ENCODE assay signal across 10 cellular contexts in the genomic region with DNA sequence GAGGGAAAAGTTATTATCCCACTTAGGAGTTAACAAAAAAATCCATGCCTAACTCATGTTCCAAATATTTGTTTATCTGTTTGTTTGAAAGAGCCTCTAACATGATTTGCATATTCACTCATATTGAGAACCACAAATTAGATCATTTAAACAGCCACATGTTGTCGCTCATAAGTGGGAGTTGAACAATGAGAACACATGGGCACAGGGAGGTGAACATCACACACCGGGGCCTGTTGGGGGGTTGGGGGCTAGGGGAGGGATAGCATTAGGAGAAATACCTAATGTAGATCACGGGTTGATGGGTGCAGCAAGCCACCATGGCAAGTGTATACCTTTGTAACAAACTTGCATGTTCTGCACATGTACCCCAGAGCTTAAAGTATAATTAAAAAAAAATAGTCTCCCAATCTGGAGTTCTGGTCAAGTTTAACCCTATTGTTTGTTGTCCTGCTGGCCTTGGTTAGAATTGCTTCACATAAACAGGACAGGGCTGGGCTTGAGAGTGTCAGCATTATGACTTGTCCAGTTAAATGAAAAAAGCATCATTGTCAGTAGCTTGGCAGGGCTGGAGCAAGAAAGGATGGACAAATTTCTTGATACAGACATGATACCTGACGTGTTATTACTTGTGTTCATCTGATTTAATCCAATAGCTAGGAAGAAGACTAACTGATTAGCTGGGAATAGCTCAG. TPM values are rescaled to one million over a fixed set of nuclear protein-coding genes. Genes with fewer than 3 reads are reported as not detected.
DNase-seq lines count a peak whose midpoint lies in the region; ATAC-seq and TF ChIP-seq lines count a peak whose summit lies in the region.
"Had no signal": no experiment of that assay in that cellular context is flagged by ENCODE, and none has a peak within 500 bp of the region (broad histone marks: within the 10 kb centered on the region; RNA-seq: fewer than 3 reads in every experiment).

No MANE protein-coding gene starts in this region.

- no peak overlapping the region for H3K9ac ChIP-seq in OCI-LY3 (ENCODE audit: low read length)
- peak overlapping the region in 1 of 2 donors; percentile 11 for H3K9ac ChIP-seq in liver (ENCODE audit: low read depth in 1 of 2, low read length in 2 of 2)

- no peaks in the 10 kb centered on the region for H3K27me3 ChIP-seq in OCI-LY3 (ENCODE audit: low read depth, low read length)
- H3K27me3 ChIP-seq in liver (ENCODE audit: control insufficient read depth in 4 of 4, insufficient read depth in 4 of 4, low read length in 3 of 4), result no peaks in the 10 kb centered on the region
- H3K27me3 ChIP-seq in brain microvascular endothelial cell (replicated peaks), result no peaks in the 10 kb centered on the region

- TF ChIP-seq CTCF in GM12865 (IDR thresholded peaks at IDR 0.05; ENCODE audit: insufficient read depth, low read depth, low read length, missing control alignments), result no peak
- no peak for TF ChIP-seq CTCF in OCI-LY3 (IDR thresholded peaks at IDR 0.05; ENCODE audit: low read depth, low read length)
- no peak for TF ChIP-seq CTCF in liver (IDR thresholded peaks at IDR 0.05; ENCODE audit: low read depth, low read length, missing input control)
- TF ChIP-seq CTCF in brain microvascular endothelial cell (IDR thresholded peaks at IDR 0.05; ENCODE audit: low read depth, low read length, missing control alignments), result no peak

- no peak overlapping the region for H3K4me3 ChIP-seq in GM12865 (ENCODE audit: low read depth, low read length)
- peak overlapping the region; percentile 14; the same call in 1 of the 2 replicates for H3K4me3 ChIP-seq in OCI-LY3 (ENCODE audit: low read length)
- no peak overlapping the region for H3K4me3 ChIP-seq in liver (ENCODE audit: low read depth in 1 of 3, low read length in 3 of 3)
- H3K4me3 ChIP-seq in brain microvascular endothelial cell (ENCODE audit: low read depth, low read length), result no peak overlapping the region
- H3K4me3 ChIP-seq: thoracic aorta had no signal

- H3K4me2 ChIP-seq in OCI-LY3 (ENCODE audit: low read length), result peak overlapping the region; percentile 41

- H3K36me3 ChIP-seq in OCI-LY3 (replicated peaks; ENCODE audit: low read depth, low read length), result no peaks in the 10 kb centered on the region
- H3K36me3 ChIP-seq in liver (ENCODE audit: control insufficient read depth in 4 of 4, insufficient read depth in 3 of 4, low read depth in 1 of 4, low read length in 3 of 4), result no peaks in the 10 kb centered on the region
- no peaks in the 10 kb centered on the region for H3K36me3 ChIP-seq in brain microvascular endothelial cell (replicated peaks)
- H3K36me3 ChIP-seq: thoracic aorta had no signal

- no peaks in the 10 kb centered on the region for H3K79me2 ChIP-seq in OCI-LY3 (ENCODE audit: low read length)

- TF ChIP-seq RAD21 in liver (IDR thresholded peaks at IDR 0.05), result no peak

- no peak overlapping the region for H3K27ac ChIP-seq in OCI-LY3 (ENCODE audit: low read length)
- H3K27ac ChIP-seq in liver (ENCODE audit: low read depth in 1 of 2, low read length in 2 of 2), result peak overlapping the region; percentile 78 to 80
- H3K27ac ChIP-seq in brain microvascular endothelial cell, result no peak overlapping the region
- H3K27ac ChIP-seq: thoracic aorta had no signal

- in situ Hi-C loops in brain microvascular endothelial cell (cut with HindIII; ENCODE audit: low pct_ligation_motif_present, low sequenced_read_pairs), result no loop called here

- ATAC-seq in GM21723 (IDR thresholded peaks at IDR 0.05; ENCODE audit: unreplicated experiment), result peak; percentile 15

- H4K20me1 ChIP-seq in OCI-LY3 (ENCODE audit: insufficient read depth, low read length), result no peaks in the 10 kb centered on the region

- H3K9me3 ChIP-seq in OCI-LY3 (ENCODE audit: insufficient read depth, low read length) (no peaks in the 10 kb centered on the region), liver (ENCODE audit: control insufficient read depth in 4 of 4, low read length in 3 of 4) (no peaks in the 10 kb centered on the region)
- H3K9me3 ChIP-seq: thoracic aorta had no signal

- H3K4me1 ChIP-seq in OCI-LY3 (ENCODE audit: low read length) (peaks cover 8% of the 10 kb centered on the region), liver (ENCODE audit: control insufficient read depth in 4 of 4, insufficient read depth in 4 of 4, low read length in 3 of 4) (peaks cover 2 to 21% (median 11%) of the 10 kb centered on the region in 4 donors)

- peak overlapping the region; percentile 79 for H2AFZ ChIP-seq in OCI-LY3 (ENCODE audit: low read depth, low read length)

- WGBS in liver, result 84% methylated on average over 4 of the region's 4 CpGs

- DNase-seq in GM12865 (ENCODE audit: low read depth), result peak; percentile 14
- DNase-seq in NCI-H2171 treated with DMSO at 0.1 percent for 48 hours (lab: John Stamatoyannopoulos, UW), result no peak
- no peak for DNase-seq in HPDE6-E6E7 (ENCODE audit: extremely low spot score)
- no peak for DNase-seq in brain microvascular endothelial cell
- DNase-seq in activated gamma-delta T cell (lab: John Stamatoyannopoulos, UW), result no peak
- DNase-seq: HFFc6 had no signal

TF ChIP-seq in liver, 16 proteins besides CTCF, POLR2A, EP300 and RAD21:
- TF ChIP-seq HNF4A (conservative IDR thresholded peaks at IDR 0.05), result no peak
- TF ChIP-seq GABPA (IDR thresholded peaks at IDR 0.05 in 1 of 2, conservative IDR thresholded peaks at IDR 0.05 in 1 of 2), result no peak
- no peak for TF ChIP-seq SP1 (IDR thresholded peaks at IDR 0.05)
- TF ChIP-seq, protein P1, sequence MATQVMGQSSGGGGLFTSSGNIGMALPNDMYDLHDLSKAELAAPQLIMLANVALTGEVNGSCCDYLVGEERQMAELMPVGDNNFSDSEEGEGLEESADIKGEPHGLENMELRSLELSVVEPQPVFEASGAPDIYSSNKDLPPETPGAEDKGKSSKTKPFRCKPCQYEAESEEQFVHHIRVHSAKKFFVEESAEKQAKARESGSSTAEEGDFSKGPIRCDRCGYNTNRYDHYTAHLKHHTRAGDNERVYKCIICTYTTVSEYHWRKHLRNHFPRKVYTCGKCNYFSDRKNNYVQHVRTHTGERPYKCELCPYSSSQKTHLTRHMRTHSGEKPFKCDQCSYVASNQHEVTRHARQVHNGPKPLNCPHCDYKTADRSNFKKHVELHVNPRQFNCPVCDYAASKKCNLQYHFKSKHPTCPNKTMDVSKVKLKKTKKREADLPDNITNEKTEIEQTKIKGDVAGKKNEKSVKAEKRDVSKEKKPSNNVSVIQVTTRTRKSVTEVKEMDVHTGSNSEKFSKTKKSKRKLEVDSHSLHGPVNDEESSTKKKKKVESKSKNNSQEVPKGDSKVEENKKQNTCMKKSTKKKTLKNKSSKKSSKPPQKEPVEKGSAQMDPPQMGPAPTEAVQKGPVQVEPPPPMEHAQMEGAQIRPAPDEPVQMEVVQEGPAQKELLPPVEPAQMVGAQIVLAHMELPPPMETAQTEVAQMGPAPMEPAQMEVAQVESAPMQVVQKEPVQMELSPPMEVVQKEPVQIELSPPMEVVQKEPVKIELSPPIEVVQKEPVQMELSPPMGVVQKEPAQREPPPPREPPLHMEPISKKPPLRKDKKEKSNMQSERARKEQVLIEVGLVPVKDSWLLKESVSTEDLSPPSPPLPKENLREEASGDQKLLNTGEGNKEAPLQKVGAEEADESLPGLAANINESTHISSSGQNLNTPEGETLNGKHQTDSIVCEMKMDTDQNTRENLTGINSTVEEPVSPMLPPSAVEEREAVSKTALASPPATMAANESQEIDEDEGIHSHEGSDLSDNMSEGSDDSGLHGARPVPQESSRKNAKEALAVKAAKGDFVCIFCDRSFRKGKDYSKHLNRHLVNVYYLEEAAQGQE (IDR thresholded peaks at IDR 0.05), result no peak
- TF ChIP-seq YY1 (IDR thresholded peaks at IDR 0.05), result no peak
- TF ChIP-seq TAF1 (conservative IDR thresholded peaks at IDR 0.05), result no peak
- TF ChIP-seq, protein P2, sequence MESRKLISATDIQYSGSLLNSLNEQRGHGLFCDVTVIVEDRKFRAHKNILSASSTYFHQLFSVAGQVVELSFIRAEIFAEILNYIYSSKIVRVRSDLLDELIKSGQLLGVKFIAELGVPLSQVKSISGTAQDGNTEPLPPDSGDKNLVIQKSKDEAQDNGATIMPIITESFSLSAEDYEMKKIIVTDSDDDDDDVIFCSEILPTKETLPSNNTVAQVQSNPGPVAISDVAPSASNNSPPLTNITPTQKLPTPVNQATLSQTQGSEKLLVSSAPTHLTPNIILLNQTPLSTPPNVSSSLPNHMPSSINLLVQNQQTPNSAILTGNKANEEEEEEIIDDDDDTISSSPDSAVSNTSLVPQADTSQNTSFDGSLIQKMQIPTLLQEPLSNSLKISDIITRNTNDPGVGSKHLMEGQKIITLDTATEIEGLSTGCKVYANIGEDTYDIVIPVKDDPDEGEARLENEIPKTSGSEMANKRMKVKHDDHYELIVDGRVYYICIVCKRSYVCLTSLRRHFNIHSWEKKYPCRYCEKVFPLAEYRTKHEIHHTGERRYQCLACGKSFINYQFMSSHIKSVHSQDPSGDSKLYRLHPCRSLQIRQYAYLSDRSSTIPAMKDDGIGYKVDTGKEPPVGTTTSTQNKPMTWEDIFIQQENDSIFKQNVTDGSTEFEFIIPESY (IDR thresholded peaks at IDR 0.05), result no peak

RNA-seq across cellular contexts. Expression of a gene that starts 57.8 kb away (rescaled TPM):
- total RNA-seq in liver, result 10 to 100 TPM; 76.5 to 84.5 TPM
- polyA plus RNA-seq in liver, result 100 to 1,000 TPM in 1 of 2 donors, 10 to 100 TPM in 1; 84.9 to 191 TPM

Comparison
In these comparisons a context has a peak if more than half of its experiments do, and no peak if none do; other contexts are left out.
1. H3K27ac ChIP-seq: peak in liver (2 of 2); none in OCI-LY3 (single experiment) and brain microvascular endothelial cell (single experiment).